ENCODE assay signal across 16 cellular contexts in genomic region chr9:107019216-107019615, GRCh38.
DNase-seq lines count a peak whose midpoint lies in the region; ATAC-seq and TF ChIP-seq lines count a peak whose summit lies in the region.
"Had no signal": no experiment of that assay in that cellular context is flagged by ENCODE, and none has a peak within 500 bp of the region (broad histone marks: within the 10 kb centered on the region; RNA-seq: fewer than 3 reads in every experiment).

No MANE protein-coding gene starts in this region.

- intact Hi-C loops in dorsolateral prefrontal cortex (cut with DNase I) (no loop called here), sigmoid colon (cut with DNase I) (no loop called here)

- 76 to 86% methylated on average over 3 of the region's 3 CpGs for WGBS in sigmoid colon, 2 donors

- peaks cover 0 to 32% (median 19%) of the 10 kb centered on the region in 4 donors for H3K4me1 ChIP-seq in sigmoid colon
- H3K4me1 ChIP-seq: foreskin keratinocyte had no signal

- H3K27ac Mint-ChIP-seq in HFFc6 (peak overlapping the region; percentile 82), brain (peak overlapping the region; percentile 66 to 99 (median 74))
- H3K27ac Mint-ChIP-seq: T-helper 1 cell treated with Interleukin-12 subunit alpha and Interleukin-12 subunit beta and Interleukin-4 antibody, amounts not matched to agents 30 μg/mL and 1 μg/mL, for 36 hours had no signal

- CTCF ChIA-PET in AG04449 (lab: Yijun Ruan, JAX): no interaction called here

- TF ChIP-seq POLR2A in sigmoid colon (IDR thresholded peaks at IDR 0.05): no peak

- H3K4me1 Mint-ChIP-seq in HFFc6 (ENCODE audit: low read depth): peaks cover 28% of the 10 kb centered on the region
- peaks cover 27% of the 10 kb centered on the region for H3K4me1 Mint-ChIP-seq in brain

- H3K9me3 ChIP-seq in sigmoid colon: no peaks in the 10 kb centered on the region

- H3K4me3 ChIP-seq in AG04449 (ENCODE audit: low read depth, low read length) (no peak overlapping the region), dorsolateral prefrontal cortex (no peak overlapping the region), sigmoid colon (no peak overlapping the region)
- H3K4me3 ChIP-seq: PC-9 had no signal

- H3K27me3 Mint-ChIP-seq in HFFc6 (ENCODE audit: insufficient read depth) (peaks cover 20% of the 10 kb centered on the region), brain (peaks cover 2% of the 10 kb centered on the region)

- ATAC-seq in GM21367 (IDR thresholded peaks at IDR 0.05; ENCODE audit: unreplicated experiment): no peak

- H3K27me3 ChIP-seq in dorsolateral prefrontal cortex (no peaks in the 10 kb centered on the region), sigmoid colon (no peaks in the 10 kb centered on the region)
- H3K27me3 ChIP-seq: foreskin keratinocyte had no signal

- H3K27ac ChIP-seq in dorsolateral prefrontal cortex: no peak overlapping the region
- H3K27ac ChIP-seq in sigmoid colon: peak overlapping the region in 2 of 4 donors; percentile 63 to 72
- H3K27ac ChIP-seq: foreskin keratinocyte, PC-9 had no signal

- H3K36me3 Mint-ChIP-seq in HFFc6 (ENCODE audit: low read depth) (peaks cover 5% of the 10 kb centered on the region; the same call in 1 of the 2 replicates), brain (peaks cover 1% of the 10 kb centered on the region)

- TF ChIP-seq CTCF in AG04449 (IDR thresholded peaks at IDR 0.05; ENCODE audit: insufficient read depth, low read length, missing control alignments) (no peak), HFFc6 (IDR thresholded peaks at IDR 0.05) (no peak), brain (conservative IDR thresholded peaks at IDR 0.05) (no peak), dorsolateral prefrontal cortex (IDR thresholded peaks at IDR 0.05 in 54 of 56, conservative IDR thresholded peaks at IDR 0.05 in 2 of 56; ENCODE audit: low read depth in 1 of 56, partially characterized antibody in 56 of 56) (no peak), sigmoid colon (IDR thresholded peaks at IDR 0.05) (no peak)

- H3K4me3 Mint-ChIP-seq in HFFc6 (peak overlapping the region; percentile 65), brain (peak overlapping the region in 2 of 5 experiments; percentile 3 to 20)
- H3K4me3 Mint-ChIP-seq: T-helper 1 cell treated with Interleukin-12 subunit alpha and Interleukin-12 subunit beta and Interleukin-4 antibody, amounts not matched to agents 30 μg/mL and 1 μg/mL, for 36 hours had no signal

- no peaks in the 10 kb centered on the region for H3K36me3 ChIP-seq in sigmoid colon

- POLR2A ChIA-PET in AG04449 (lab: Yijun Ruan, JAX): interaction anchor here (0.6 to 0.8 kb wide), 2 partner anchors 17 to 37 kb away, joined by 3 read pairs; no protein-coding TSS in a partner anchor

- no peak for TF ChIP-seq EP300 in sigmoid colon (IDR thresholded peaks at IDR 0.05)

- peak; percentile 24 for DNase-seq in AG04449 (ENCODE audit: low read depth, low spot score)
- DNase-seq in HFFc6: peak; percentile 68
- peak; percentile 69 for DNase-seq in iris pigment epithelial cell (ENCODE audit: low read depth)
- no peak for DNase-seq in dorsolateral prefrontal cortex
- no peak for DNase-seq in Ammon's horn (ENCODE audit: low spot score)
- DNase-seq in sigmoid colon: no peak
- DNase-seq: activated CD4-positive, alpha-beta T cell treated with anti-CD3 and anti-CD28 coated beads, Interleukin-2, amount 50 U/mL, for 1 hour; activated gamma-delta T cell; AML-193; cerebellar nuclear complex; NCI-H2171; PC-9 had no signal

- H3K9me3 Mint-ChIP-seq in HFFc6: peaks cover 12% of the 10 kb centered on the region
- peaks cover 6 to 10% (median 9%) of the 10 kb centered on the region in 5 experiments for H3K9me3 Mint-ChIP-seq in brain

Comparison
In these comparisons a context has a peak if more than half of its experiments do, and no peak if none do; other contexts are left out.
1. DNase-seq: peak in AG04449 (single experiment), HFFc6 (single experiment) and iris pigment epithelial cell (single experiment); none in dorsolateral prefrontal cortex (0 of 10), Ammon's horn (single experiment) and sigmoid colon (single experiment).